In the genomic region with DNA sequence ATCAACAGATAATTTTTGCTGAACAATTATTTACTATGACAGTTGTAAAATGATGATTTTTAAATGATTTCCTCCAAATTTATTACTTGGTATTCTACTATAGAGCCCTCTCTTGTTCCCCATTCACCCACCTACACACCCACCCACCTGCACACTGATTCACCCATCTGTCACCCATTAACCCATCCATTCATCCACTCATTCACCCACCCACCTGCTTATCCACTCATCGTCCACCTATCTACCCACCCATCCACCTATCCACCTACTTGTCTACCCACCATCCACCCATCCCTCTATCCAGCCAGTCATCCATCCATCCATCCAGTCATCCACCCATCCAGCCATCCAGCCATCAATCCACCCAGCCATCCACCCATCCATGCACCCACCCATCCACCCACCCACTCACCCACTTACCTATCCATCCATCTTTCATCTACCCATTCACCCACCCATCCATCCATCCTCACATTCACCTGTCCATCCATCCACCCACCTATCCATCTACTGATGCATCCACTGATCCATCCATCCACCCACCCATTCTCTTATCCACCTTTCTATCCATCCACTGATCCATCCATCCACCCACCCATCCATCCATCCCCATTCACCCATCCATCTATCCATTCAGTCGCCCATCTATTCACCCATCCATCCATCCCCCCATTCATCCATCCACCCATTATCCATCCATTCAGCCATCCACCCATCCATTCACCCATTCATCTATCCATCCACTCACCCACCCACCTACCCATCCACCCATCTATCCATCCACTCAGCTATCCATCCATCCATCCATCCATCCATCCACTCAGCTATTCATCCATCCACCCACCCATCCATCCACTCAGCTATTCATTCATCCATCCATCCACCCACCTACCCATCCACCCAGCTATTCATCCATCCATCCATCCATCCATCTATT, we compare ENCODE assay signal across 1 cellular context.
TF ChIP-seq lines count a peak whose summit lies in the region.

No MANE protein-coding gene starts in this region.

TF ChIP-seq in H1, 55 proteins besides CTCF, POLR2A, EP300 and RAD21 (continued from another document):
- no peak for TF ChIP-seq SRF (IDR thresholded peaks at IDR 0.05; ENCODE audit: low read depth, low read length)
- no peak for TF ChIP-seq BCL11A (IDR thresholded peaks at IDR 0.05; ENCODE audit: low read depth in 2 of 2, low read length in 2 of 2)
- TF ChIP-seq FOSL1 (IDR thresholded peaks at IDR 0.05; ENCODE audit: insufficient read depth, low read depth, low read length), result no peak
- TF ChIP-seq SIX5 (IDR thresholded peaks at IDR 0.05; ENCODE audit: low read depth, low read length), result no peak
- TF ChIP-seq EGR1 (IDR thresholded peaks at IDR 0.05; ENCODE audit: borderline replicate concordance, low read depth, low read length), result no peak
- no peak for TF ChIP-seq GTF2F1 (IDR thresholded peaks at IDR 0.05; ENCODE audit: borderline replicate concordance, low read depth, low read length)
- no peak for TF ChIP-seq MAFK (IDR thresholded peaks at IDR 0.05; ENCODE audit: low read depth, low read length)
